ENCODE assay signal across 10 cellular contexts in the genomic region with DNA sequence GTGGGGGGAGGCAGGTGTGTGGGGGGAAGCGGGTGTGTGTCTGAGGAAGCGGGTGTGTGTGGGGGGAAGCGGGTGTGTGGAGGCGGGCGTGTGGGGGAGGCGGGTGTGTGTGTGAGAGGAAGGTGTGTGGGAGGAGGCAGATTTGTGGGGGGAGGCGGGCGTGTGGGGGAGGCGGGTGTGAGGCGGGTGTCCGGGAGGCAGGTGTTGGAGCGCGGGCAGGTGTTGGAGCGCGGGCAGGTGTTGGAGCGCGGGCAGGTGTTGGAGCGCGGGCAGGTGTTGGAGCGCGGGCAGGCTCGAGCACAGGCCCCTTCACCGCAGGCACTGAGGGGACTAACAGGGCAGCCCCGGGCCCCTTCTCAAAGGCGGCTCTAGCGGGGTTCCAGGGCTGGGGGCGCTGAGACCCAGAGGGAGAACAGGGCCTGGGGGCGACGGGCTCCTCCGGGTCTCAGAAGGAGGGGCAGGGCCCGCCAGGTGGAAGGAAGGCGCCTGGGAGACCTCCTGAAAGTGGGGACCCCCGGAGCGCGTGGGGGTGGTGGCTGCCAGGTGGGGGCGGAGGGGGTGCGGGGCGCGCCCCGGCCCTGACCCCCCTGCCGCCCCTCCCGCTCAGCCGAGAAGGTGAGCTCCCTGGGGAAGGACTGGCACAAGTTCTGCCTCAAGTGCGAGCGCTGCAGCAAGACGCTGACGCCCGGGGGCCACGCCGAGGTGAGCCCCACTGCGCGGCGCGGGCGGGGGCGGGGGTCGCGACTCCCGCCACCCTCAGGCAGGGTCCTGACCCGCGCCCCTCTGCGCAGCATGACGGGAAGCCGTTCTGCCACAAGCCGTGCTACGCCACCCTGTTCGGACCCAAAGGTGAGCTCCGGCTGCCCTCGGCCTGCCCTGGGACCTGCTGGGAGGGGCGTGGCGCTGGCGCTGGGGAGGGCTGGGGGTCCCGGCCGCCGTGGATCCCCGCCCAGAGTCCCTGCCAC. TPM values are rescaled to one million over a fixed set of nuclear protein-coding genes. Genes with fewer than 3 reads are reported as not detected.
DNase-seq lines count a peak whose midpoint lies in the region; ATAC-seq, FAIRE-seq and TF ChIP-seq lines count a peak whose summit lies in the region.
"Had no signal": no experiment of that assay in that cellular context is flagged by ENCODE, and none has a peak within 500 bp of the region (broad histone marks: within the 10 kb centered on the region; RNA-seq: fewer than 3 reads in every experiment).

No MANE protein-coding gene starts in this region.

- H3K4me1 ChIP-seq in K562 (replicated peaks in 1 of 2; ENCODE audit: control insufficient read depth in 2 of 2, insufficient read depth in 2 of 2, low read length in 2 of 2) = peaks cover 5 to 94% of the 10 kb centered on the region in 2 experiments

- H2AFZ ChIP-seq in K562 (ENCODE audit: low read depth, low read length) = no peak overlapping the region

- in situ Hi-C loops in K562 (cut with MboI) = no loop called here

- TF ChIP-seq EP300 in K562 (IDR thresholded peaks at IDR 0.05; ENCODE audit: low read length) = no peak

- DNase-seq in Calu3 (no peak), NCI-H2171 (lab: John Stamatoyannopoulos, UW) (peak; percentile 46), K562 (ENCODE audit: extremely low read depth in 1 of 4, low spot score in 3 of 4) (peak; percentile 35 to 73 (median 62)), D341Med (ENCODE audit: low spot score) (no peak), DMS114 treated with DMSO at 0.1 percent for 48 hours (lab: John Stamatoyannopoulos, UW; ENCODE audit: unreplicated experiment) (no peak)
- DNase-seq in natural killer cell treated with Interleukin-12 subunit alpha and Interleukin-12 subunit beta and Interleukin-15 and Interleukin-18, amount 100 ng/mL, for 72 hours (ENCODE audit: low spot score) = no peak
- DNase-seq: NCI-H524 treated with DMSO at 0.1 percent for 48 hours, occipital lobe had no signal

- H3K9me3 ChIP-seq in K562 (replicated peaks; ENCODE audit: control insufficient read depth, insufficient read depth, low read depth, low read length) = no peaks in the 10 kb centered on the region

- H3K9me3 Mint-ChIP-seq in Calu3 (ENCODE audit: low read depth, unreplicated experiment) = no peaks in the 10 kb centered on the region
- H3K9me3 Mint-ChIP-seq in natural killer cell treated with Interleukin-12 subunit alpha and Interleukin-12 subunit beta and Interleukin-15 and Interleukin-18, amount 100 ng/mL, for 72 hours = no peaks in the 10 kb centered on the region

- H3K36me3 ChIP-seq in K562 (ENCODE audit: control insufficient read depth, insufficient read depth, low read length) = no peaks in the 10 kb centered on the region

- H3K27ac ChIP-seq in K562 (ENCODE audit: extremely low read depth, low read depth, low read length) = no peak overlapping the region

- no peaks in the 10 kb centered on the region; the same call in 1 of the 2 replicates for H4K20me1 ChIP-seq in K562 (replicated peaks; ENCODE audit: control insufficient read depth, insufficient read depth, low read length)

- ATAC-seq in K562 (no peak), HG03039 (IDR thresholded peaks at IDR 0.05; ENCODE audit: unreplicated experiment) (no peak), HG03045 (IDR thresholded peaks at IDR 0.05; ENCODE audit: unreplicated experiment) (no peak)
- ATAC-seq in natural killer cell treated with Interleukin-12 subunit alpha and Interleukin-12 subunit beta and Interleukin-15 and Interleukin-18, amount 100 ng/mL, for 72 hours = no peak

- no peak overlapping the region for H3K4me2 ChIP-seq in K562 (ENCODE audit: insufficient read depth, low read length)

- H3K27ac Mint-ChIP-seq in Calu3 (ENCODE audit: unreplicated experiment) = peak overlapping the region; percentile 48
- H3K27ac Mint-ChIP-seq in natural killer cell treated with Interleukin-12 subunit alpha and Interleukin-12 subunit beta and Interleukin-15 and Interleukin-18, amount 100 ng/mL, for 72 hours = peak overlapping the region; percentile 9 to 53

- intact Hi-C loops in Calu3 (cut with micrococcal nuclease; ENCODE audit: unreplicated experiment) (loop anchor here (2.0 kb wide), 1 partner anchor 79 kb away; a partner anchor contains a TSS), K562 (cut with micrococcal nuclease) (loop anchor here (10.0 kb wide), 1 partner anchor 47 kb away; a partner anchor contains a TSS)

- FAIRE-seq in K562 (lab: Jason Lieb, UNC) = no peak

- WGBS in K562 (ENCODE audit: insufficient coverage, low coverage, missing lambda C conversion rate) = 14% methylated on average over 21 of the region's 76 CpGs

- CTCF ChIA-PET in Calu3 (lab: Charles Lee) (no interaction called here), K562 (lab: Yijun Ruan, JAX; ENCODE audit: low intra/inter-chr PET ratio) (no interaction called here)

- H3K27me3 ChIP-seq in K562 (ENCODE audit: control insufficient read depth in 2 of 2, insufficient read depth in 2 of 2, low read length in 2 of 2) = peaks cover 0 to 7% of the 10 kb centered on the region in 2 experiments; a peak in 1 of 5 replicates

- TF ChIP-seq POLR2A in K562 (conservative IDR thresholded peaks at IDR 0.05) = no peak

- H3K4me3 Mint-ChIP-seq in Calu3 (ENCODE audit: low read depth, unreplicated experiment) = peak overlapping the region; percentile 69
- H3K4me3 Mint-ChIP-seq in natural killer cell treated with Interleukin-12 subunit alpha and Interleukin-12 subunit beta and Interleukin-15 and Interleukin-18, amount 100 ng/mL, for 72 hours = no peak overlapping the region

- no peak overlapping the region for H3K9ac ChIP-seq in K562 (ENCODE audit: insufficient read depth in 1 of 2, low read depth in 2 of 2, low read length in 2 of 2)

- H3K27me3 Mint-ChIP-seq in Calu3 (ENCODE audit: unreplicated experiment) = no peaks in the 10 kb centered on the region
- H3K27me3 Mint-ChIP-seq in natural killer cell treated with Interleukin-12 subunit alpha and Interleukin-12 subunit beta and Interleukin-15 and Interleukin-18, amount 100 ng/mL, for 72 hours = no peaks in the 10 kb centered on the region

- TF ChIP-seq RAD21 in K562 (CRISPR knock-in tag; conservative IDR thresholded peaks at IDR 0.05 in 1 of 2, IDR thresholded peaks at IDR 0.05 in 1 of 2) = no peak

- no peak for TF ChIP-seq CTCF in Calu3 (IDR thresholded peaks at IDR 0.05; ENCODE audit: unreplicated experiment)
- no peak for TF ChIP-seq CTCF in K562 (IDR thresholded peaks at IDR 0.05 in 2 of 3, conservative IDR thresholded peaks at IDR 0.05 in 1 of 3; ENCODE audit: insufficient read depth in 2 of 3, low read depth in 1 of 3, low read length in 3 of 3)

- H3K4me3 ChIP-seq in K562 = no peak overlapping the region

- POLR2A ChIA-PET in K562 (lab: Yijun Ruan, JAX) = interaction anchor here (0.5 kb wide), 1 partner anchor 29 kb away, joined by 4 read pairs; no protein-coding TSS in a partner anchor

- H3K4me1 Mint-ChIP-seq in Calu3 (ENCODE audit: low read depth, unreplicated experiment) = peaks cover 28% of the 10 kb centered on the region
- H3K4me1 Mint-ChIP-seq in natural killer cell treated with Interleukin-12 subunit alpha and Interleukin-12 subunit beta and Interleukin-15 and Interleukin-18, amount 100 ng/mL, for 72 hours (ENCODE audit: low read depth in 2 of 2) = peaks cover 20 to 27% of the 10 kb centered on the region in 2 donors

- H3K79me2 ChIP-seq in K562 (ENCODE audit: control insufficient read depth, insufficient read depth, low read length) = no peaks in the 10 kb centered on the region

- H3K9me1 ChIP-seq in K562 (ENCODE audit: control insufficient read depth, insufficient read depth, low read length) = no peaks in the 10 kb centered on the region

- BruUV-seq in Calu3 (replicated peaks; lab: Mats Ljungman, UMichigan) (no TSS peak), K562 (replicated peaks; lab: Mats Ljungman, UMichigan) (no TSS peak)

- peaks cover 68% of the 10 kb centered on the region for H3K36me3 Mint-ChIP-seq in Calu3 (ENCODE audit: insufficient read depth, unreplicated experiment)
- no peaks in the 10 kb centered on the region for H3K36me3 Mint-ChIP-seq in natural killer cell treated with Interleukin-12 subunit alpha and Interleukin-12 subunit beta and Interleukin-15 and Interleukin-18, amount 100 ng/mL, for 72 hours

RNA-seq across cellular contexts. Expression of a gene that starts 3.3 kb away (rescaled TPM):
- total RNA-seq in Calu3 (2022) (70.1 and 71.8 TPM in 2 replicates), K562 (2014; rRNA removed) (1.7 and 2.0 TPM in 2 replicates), K562 (2014; rRNA removed; fragmentation: Illumina TruSeq; extraction: Trizol) (not detected in 2 replicates), K562 (2015; rRNA removed; fragmentation: Illumina TruSeq; extraction: Trizol) (0.33 and 0.34 TPM in 2 replicates), K562 (2021) (1.2 and 1.7 TPM in 2 replicates)
- total RNA-seq in K562 (2011; cell fraction: chromatin; rRNA removed; ENCODE audit: low replicate concordance) = 2.6 TPM in 1 of 2 replicates, not detected in the other
- total RNA-seq in K562 (2011; cell fraction: nucleolus; rRNA removed) = 0.53 and 1.7 TPM in 2 replicates
- total RNA-seq in K562 (2011; cell fraction: nucleoplasm; rRNA removed) = 1.2 and 1.5 TPM in 2 replicates
- polyA plus RNA-seq in K562 (2011; rRNA removed) (1.0 and 2.2 TPM in 2 replicates), K562 (2014; fragmentation: Illumina TruSeq; extraction: Trizol) (0.18 and 0.51 TPM in 2 replicates), K562 (2014; fragmentation: Nextera tagmentation; extraction: Ambion mirVana) (under 1 TPM; 0.25 to 0.27 TPM), K562 (2014; rRNA removed) (0.16 and 1.2 TPM in 2 replicates)
- polyA plus RNA-seq in K562 (2011; cell fraction: cytosol; rRNA removed) = 4.4 and 9.0 TPM in 2 replicates
- 4.8 and 11.0 TPM in 2 replicates for polyA plus RNA-seq in K562 (2011; cell fraction: nucleus; rRNA removed)
- 1.4 and 1.9 TPM in 2 replicates for polyA plus RNA-seq in K562 (2012)
- 0.39 TPM in 1 of 2 replicates, not detected in the other for polyA minus RNA-seq in K562 (2011; rRNA and poly(A)+ RNA removed)
- polyA minus RNA-seq in K562 (2011; cell fraction: cytosol; rRNA and poly(A)+ RNA removed) = 1.2 and 2.0 TPM in 2 replicates
- polyA minus RNA-seq in K562 (2011; cell fraction: nucleus; rRNA and poly(A)+ RNA removed) = 0.67 and 0.94 TPM in 2 replicates
- 1 to 10 TPM in 1 of 2 donors, under 1 TPM in 1; 0.98 to 2.2 TPM for total RNA-seq in natural killer cell treated with Interleukin-12 subunit alpha and Interleukin-12 subunit beta and Interleukin-15 and Interleukin-18, amount 100 ng/mL, for 72 hours

RNA-seq across cellular contexts. Expression of a gene that starts 8.7 kb away (rescaled TPM):
- total RNA-seq in Calu3 (2022) (7.1 and 13.2 TPM in 2 replicates), K562 (2014; rRNA removed) (not detected in 2 replicates), K562 (2014; rRNA removed; fragmentation: Illumina TruSeq; extraction: Trizol) (not detected in 2 replicates), K562 (2015; rRNA removed; fragmentation: Illumina TruSeq; extraction: Trizol) (not detected in 2 replicates), K562 (2021) (0.58 and 0.98 TPM in 2 replicates)
- not detected in 2 replicates for total RNA-seq in K562 (2011; cell fraction: chromatin; rRNA removed; ENCODE audit: low replicate concordance)
- total RNA-seq in K562 (2011; cell fraction: nucleolus; rRNA removed) = not detected in 2 replicates
- total RNA-seq in K562 (2011; cell fraction: nucleoplasm; rRNA removed) = 0.29 TPM in 1 of 2 replicates, not detected in the other
- polyA plus RNA-seq in K562 (2011; rRNA removed) (0.14 and 0.23 TPM in 2 replicates), K562 (2014; fragmentation: Illumina TruSeq; extraction: Trizol) (not detected in 2 replicates), K562 (2014; fragmentation: Nextera tagmentation; extraction: Ambion mirVana) (not detected), K562 (2014; rRNA removed) (0.11 TPM in 1 of 2 replicates, not detected in the other)
- 0.31 and 0.46 TPM in 2 replicates for polyA plus RNA-seq in K562 (2011; cell fraction: cytosol; rRNA removed)
- polyA plus RNA-seq in K562 (2011; cell fraction: nucleus; rRNA removed) = 0.21 and 1.1 TPM in 2 replicates
- 0.72 TPM in 1 of 2 replicates, not detected in the other for polyA plus RNA-seq in K562 (2012)
- not detected in 2 replicates for polyA minus RNA-seq in K562 (2011; rRNA and poly(A)+ RNA removed)
- 3.2 and 9.9 TPM in 2 replicates for polyA minus RNA-seq in K562 (2011; cell fraction: cytosol; rRNA and poly(A)+ RNA removed)
- polyA minus RNA-seq in K562 (2011; cell fraction: nucleus; rRNA and poly(A)+ RNA removed) = 0.78 and 1.5 TPM in 2 replicates
- 10 to 100 TPM; 39.0 to 82.7 TPM for total RNA-seq in natural killer cell treated with Interleukin-12 subunit alpha and Interleukin-12 subunit beta and Interleukin-15 and Interleukin-18, amount 100 ng/mL, for 72 hours

RNA-seq across cellular contexts. Expression of a gene that starts 13.1 kb away (rescaled TPM):
- total RNA-seq in Calu3 (2022) = 33.7 and 36.8 TPM in 2 replicates
- total RNA-seq in K562 (2011; cell fraction: chromatin; rRNA removed; ENCODE audit: low replicate concordance) = 5.0 and 22.4 TPM in 2 replicates
- 19.2 and 23.0 TPM in 2 replicates for total RNA-seq in K562 (2011; cell fraction: nucleolus; rRNA removed)
- 7.6 and 10.1 TPM in 2 replicates for total RNA-seq in K562 (2011; cell fraction: nucleoplasm; rRNA removed)
- total RNA-seq in K562 (2014; rRNA removed) = 26.4 and 28.3 TPM in 2 replicates
- 0.64 and 0.84 TPM in 2 replicates for total RNA-seq in K562 (2014; rRNA removed; fragmentation: Illumina TruSeq; extraction: Trizol)
- 6.6 and 8.8 TPM in 2 replicates for total RNA-seq in K562 (2015; rRNA removed; fragmentation: Illumina TruSeq; extraction: Trizol)
- total RNA-seq in K562 (2021) = 20.1 and 25.7 TPM in 2 replicates
- 5.9 and 6.6 TPM in 2 replicates for polyA plus RNA-seq in K562 (2011; rRNA removed)
- 7.3 and 21.3 TPM in 2 replicates for polyA plus RNA-seq in K562 (2011; cell fraction: cytosol; rRNA removed)
- polyA plus RNA-seq in K562 (2011; cell fraction: nucleus; rRNA removed) = 19.1 and 36.6 TPM in 2 replicates
- polyA plus RNA-seq in K562 (2012) = 12.3 and 15.1 TPM in 2 replicates
- polyA plus RNA-seq in K562 (2014; fragmentation: Illumina TruSeq; extraction: Trizol) = 1.2 and 6.8 TPM in 2 replicates
- under 1 TPM; 0.21 to 0.25 TPM for polyA plus RNA-seq in K562 (2014; fragmentation: Nextera tagmentation; extraction: Ambion mirVana)
- 18.9 and 19.4 TPM in 2 replicates for polyA plus RNA-seq in K562 (2014; rRNA removed)
- 0.99 and 1.6 TPM in 2 replicates for polyA minus RNA-seq in K562 (2011; rRNA and poly(A)+ RNA removed)
- 7.5 and 8.6 TPM in 2 replicates for polyA minus RNA-seq in K562 (2011; cell fraction: cytosol; rRNA and poly(A)+ RNA removed)
- 10.3 and 11.8 TPM in 2 replicates for polyA minus RNA-seq in K562 (2011; cell fraction: nucleus; rRNA and poly(A)+ RNA removed)
- 10 to 100 TPM; 25.1 to 59.2 TPM for total RNA-seq in natural killer cell treated with Interleukin-12 subunit alpha and Interleukin-12 subunit beta and Interleukin-15 and Interleukin-18, amount 100 ng/mL, for 72 hours

RNA-seq across cellular contexts. Expression of a gene that starts 48.4 kb away (rescaled TPM):
- 0.38 and 0.42 TPM in 2 replicates for total RNA-seq in Calu3 (2022)
- not detected in 2 replicates for total RNA-seq in K562 (2011; cell fraction: chromatin; rRNA removed; ENCODE audit: low replicate concordance)
- total RNA-seq in K562 (2011; cell fraction: nucleolus; rRNA removed) = 0.39 TPM in 1 of 2 replicates, not detected in the other
- total RNA-seq in K562 (2011; cell fraction: nucleoplasm; rRNA removed) = not detected in 2 replicates
- total RNA-seq in K562 (2014; rRNA removed) = 0.36 TPM in 1 of 2 replicates, not detected in the other
- not detected in 2 replicates for total RNA-seq in K562 (2014; rRNA removed; fragmentation: Illumina TruSeq; extraction: Trizol)
- not detected in 2 replicates for total RNA-seq in K562 (2015; rRNA removed; fragmentation: Illumina TruSeq; extraction: Trizol)
- total RNA-seq in K562 (2021) = 0.31 TPM in 1 of 2 replicates, not detected in the other
- polyA plus RNA-seq in K562 (2011; rRNA removed) = 0.09 TPM in 1 of 2 replicates, not detected in the other
- 0.04 and 0.55 TPM in 2 replicates for polyA plus RNA-seq in K562 (2011; cell fraction: cytosol; rRNA removed)
- 0.13 TPM in 1 of 2 replicates, not detected in the other for polyA plus RNA-seq in K562 (2011; cell fraction: nucleus; rRNA removed)
- 0.12 TPM in 1 of 2 replicates, not detected in the other for polyA plus RNA-seq in K562 (2012)
- not detected in 2 replicates for polyA plus RNA-seq in K562 (2014; fragmentation: Illumina TruSeq; extraction: Trizol)
- not detected for polyA plus RNA-seq in K562 (2014; fragmentation: Nextera tagmentation; extraction: Ambion mirVana)
- not detected in 2 replicates for polyA plus RNA-seq in K562 (2014; rRNA removed)
- not detected in 2 replicates for polyA minus RNA-seq in K562 (2011; rRNA and poly(A)+ RNA removed)
- not detected in 2 replicates for polyA minus RNA-seq in K562 (2011; cell fraction: cytosol; rRNA and poly(A)+ RNA removed)
- polyA minus RNA-seq in K562 (2011; cell fraction: nucleus; rRNA and poly(A)+ RNA removed) = 0.33 and 0.40 TPM in 2 replicates
- total RNA-seq in natural killer cell treated with Interleukin-12 subunit alpha and Interleukin-12 subunit beta and Interleukin-15 and Interleukin-18, amount 100 ng/mL, for 72 hours = 1 to 10 TPM; 1.8 to 4.2 TPM

RNA-seq across cellular contexts. Expression of a gene that starts 58.3 kb away (rescaled TPM):
- total RNA-seq in Calu3 (2022) (161 and 168 TPM in 2 replicates), K562 (2014; rRNA removed) (48.1 and 61.0 TPM in 2 replicates), K562 (2014; rRNA removed; fragmentation: Illumina TruSeq; extraction: Trizol) (11.6 and 12.2 TPM in 2 replicates), K562 (2015; rRNA removed; fragmentation: Illumina TruSeq; extraction: Trizol) (32.3 and 33.4 TPM in 2 replicates), K562 (2021) (107 and 118 TPM in 2 replicates)
- total RNA-seq in K562 (2011; cell fraction: chromatin; rRNA removed; ENCODE audit: low replicate concordance) = 154 and 390 TPM in 2 replicates
- 257 and 271 TPM in 2 replicates for total RNA-seq in K562 (2011; cell fraction: nucleolus; rRNA removed)
- 138 and 156 TPM in 2 replicates for total RNA-seq in K562 (2011; cell fraction: nucleoplasm; rRNA removed)
- polyA plus RNA-seq in K562 (2011; rRNA removed) (47.7 and 58.6 TPM in 2 replicates), K562 (2014; fragmentation: Illumina TruSeq; extraction: Trizol) (29.5 and 45.4 TPM in 2 replicates), K562 (2014; fragmentation: Nextera tagmentation; extraction: Ambion mirVana) (under 1 TPM; 0.13 to 0.14 TPM), K562 (2014; rRNA removed) (90.0 and 103 TPM in 2 replicates)
- polyA plus RNA-seq in K562 (2011; cell fraction: cytosol; rRNA removed) = 31.6 and 47.1 TPM in 2 replicates
- polyA plus RNA-seq in K562 (2011; cell fraction: nucleus; rRNA removed) = 383 and 622 TPM in 2 replicates
- polyA plus RNA-seq in K562 (2012) = 74.0 and 91.7 TPM in 2 replicates
- 13.9 and 22.6 TPM in 2 replicates for polyA minus RNA-seq in K562 (2011; rRNA and poly(A)+ RNA removed)
- polyA minus RNA-seq in K562 (2011; cell fraction: cytosol; rRNA and poly(A)+ RNA removed) = 69.0 and 80.6 TPM in 2 replicates
- polyA minus RNA-seq in K562 (2011; cell fraction: nucleus; rRNA and poly(A)+ RNA removed) = 102 and 104 TPM in 2 replicates
- total RNA-seq in natural killer cell treated with Interleukin-12 subunit alpha and Interleukin-12 subunit beta and Interleukin-15 and Interleukin-18, amount 100 ng/mL, for 72 hours = 100 to 1,000 TPM in 1 of 2 donors, 10 to 100 TPM in 1; 93.4 to 252 TPM

Comparison
In these comparisons a context has a peak if more than half of its experiments do, and no peak if none do; other contexts are left out.
1. DNase-seq: peak in NCI-H2171 (single experiment) and K562 (4 of 4); none in Calu3 (single experiment), natural killer cell treated with Interleukin-12 subunit alpha and Interleukin-12 subunit beta and Interleukin-15 and Interleukin-18, amount 100 ng/mL, for 72 hours (single experiment), D341Med (single experiment) and DMS114 treated with DMSO at 0.1 percent for 48 hours (single experiment).
2. RNA of a gene that starts 3.3 kb away (total RNA-seq): 70.1 to 71.8 TPM in Calu3; 0.98 to 2.2 TPM in natural killer cell treated with Interleukin-12 subunit alpha and Interleukin-12 subunit beta and Interleukin-15 and Interleukin-18, amount 100 ng/mL, for 72 hours and 0.33 to 2.6 TPM in K562; every median in the first group is over 10 times any median in the second.